1 cellular context compared by ENCODE assay signal in genomic region chr9:33465596-33466564, GRCh38.
TF ChIP-seq lines count a peak whose summit lies in the region.

No MANE protein-coding gene starts in this region.

TF ChIP-seq in SK-N-SH treated with all-trans-retinoic acid at 6 μM for 48 hours, 23 proteins besides CTCF, POLR2A, EP300 and RAD21 (continued from another document):
- TF ChIP-seq ZNF8 (CRISPR knock-in tag; IDR thresholded peaks at IDR 0.05) (no peak), ISL1 (CRISPR knock-in tag; IDR thresholded peaks at IDR 0.05) (no peak)
TF ChIP-seq in SK-N-SH treated with all-trans-retinoic acid at 6 μM for 48 hours: peak in this region for 0.
